24 cellular contexts compared by ENCODE assay signal in genomic region chr1:177710973-177711372, GRCh38.
"Had no signal": no experiment of that assay in that cellular context is flagged by ENCODE, and none has a peak within 500 bp of the region (broad histone marks: within the 10 kb centered on the region; RNA-seq: fewer than 3 reads in every experiment).

No MANE protein-coding gene starts in this region.

- H3K4me1 ChIP-seq: gastrocnemius medialis, lower lobe of right lung, pancreas, spleen, testis, tibial artery had no signal

- H3K4me3 ChIP-seq: dorsolateral prefrontal cortex, gastrocnemius medialis, hepatocyte, lower lobe of right lung, pancreas, skin epidermis, spleen, testis, tibial artery had no signal

- H3K27me3 ChIP-seq: gastrocnemius medialis, hepatocyte, neutrophil, pancreas, spleen, testis had no signal

- H3K27ac Mint-ChIP-seq: natural killer cell; stimulated activated memory B cell treated with anti-CD40 and anti-IgM and Interleukin-4, amounts not matched to agents 10 μg/mL and 1 μg/mL and 100 μg/mL, for 72 hours; type B pancreatic cell had no signal

- H3K4me1 Mint-ChIP-seq: natural killer cell; neural crest cell; stimulated activated memory B cell treated with anti-CD40 and anti-IgM and Interleukin-4, amounts not matched to agents 10 μg/mL and 1 μg/mL and 100 μg/mL, for 72 hours had no signal

- H3K9me3 ChIP-seq: gastrocnemius medialis, neutrophil, pancreas, testis, tibial artery had no signal

- H3K36me3 ChIP-seq: gastrocnemius medialis, lower lobe of right lung, neutrophil, pancreas, spleen, tibial artery had no signal

- DNase-seq: dorsolateral prefrontal cortex; effector CD4-positive, alpha-beta T cell; foreskin fibroblast; gastrocnemius medialis; head of caudate nucleus; left ventricle myocardium superior; lower lobe of right lung; natural killer cell; pancreas; retina; spleen; stimulated activated CD4-positive, alpha-beta T cell treated with anti-CD3 and anti-CD28 coated beads, Interleukin-4, amount 100 ng/mL, for 4 hours; stimulated activated naive CD8-positive, alpha-beta T cell treated with anti-CD3 and anti-CD28 coated beads, Interleukin-15, Interleukin-2, amounts not matched to agents 100 U/mL and 50 U/mL, for 24 hours; substantia nigra; testis; tibial artery had no signal

- ATAC-seq: esophagus mucosa; gastrocnemius medialis; left ventricle myocardium superior; lower lobe of right lung; natural killer cell; pancreas; stimulated activated memory B cell treated with anti-CD40 and anti-IgM and Interleukin-4, amounts not matched to agents 10 μg/mL and 1 μg/mL and 100 μg/mL, for 72 hours; stimulated activated naive CD8-positive, alpha-beta T cell treated with anti-CD3 and anti-CD28 coated beads, Interleukin-15, Interleukin-2, amounts not matched to agents 100 U/mL and 50 U/mL, for 24 hours had no signal

- H3K27me3 Mint-ChIP-seq: stimulated activated memory B cell treated with anti-CD40 and anti-IgM and Interleukin-4, amounts not matched to agents 10 μg/mL and 1 μg/mL and 100 μg/mL, for 72 hours; type B pancreatic cell had no signal

- H3K79me2 ChIP-seq: hepatocyte had no signal

- H3K27ac ChIP-seq: dorsolateral prefrontal cortex, epithelial cell of prostate, gastrocnemius medialis, hepatocyte, lower lobe of right lung, neutrophil, pancreas, skin epidermis, spleen, testis, tibial artery had no signal

- H2AFZ ChIP-seq: hepatocyte had no signal

- H3K9me3 Mint-ChIP-seq: type B pancreatic cell had no signal

- H3K4me2 ChIP-seq: hepatocyte had no signal

- H3K36me3 Mint-ChIP-seq: stimulated activated memory B cell treated with anti-CD40 and anti-IgM and Interleukin-4, amounts not matched to agents 10 μg/mL and 1 μg/mL and 100 μg/mL, for 72 hours; type B pancreatic cell had no signal

- H3K4me3 Mint-ChIP-seq: natural killer cell; neural crest cell; stimulated activated memory B cell treated with anti-CD40 and anti-IgM and Interleukin-4, amounts not matched to agents 10 μg/mL and 1 μg/mL and 100 μg/mL, for 72 hours; type B pancreatic cell had no signal
